In the genomic region with DNA sequence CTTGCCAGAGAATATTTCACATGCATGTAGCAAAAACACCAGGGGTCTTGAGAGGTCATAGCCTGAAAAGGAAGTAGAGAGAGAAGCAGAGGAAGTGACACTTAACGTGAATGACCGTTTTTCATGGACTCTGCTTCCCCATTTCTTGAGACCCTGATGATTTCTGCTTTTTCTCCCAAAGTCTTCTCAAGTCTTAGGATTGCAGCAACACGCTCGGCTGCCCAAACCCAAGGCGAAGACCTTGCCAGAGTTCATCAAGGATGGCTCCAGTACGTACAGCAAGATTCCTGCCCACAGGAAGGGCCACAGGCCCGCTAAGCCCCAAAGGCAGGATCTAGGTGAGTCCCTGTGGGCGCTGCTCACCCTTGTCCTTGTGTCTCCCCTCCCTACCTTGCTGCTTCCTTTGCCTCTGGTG, we compare ENCODE assay signal across 12 cellular contexts. TPM values are rescaled to one million over a fixed set of nuclear protein-coding genes. Genes with fewer than 3 reads are reported as not detected.
DNase-seq lines count a peak whose midpoint lies in the region; ATAC-seq and TF ChIP-seq lines count a peak whose summit lies in the region.
"Had no signal": no experiment of that assay in that cellular context is flagged by ENCODE, and none has a peak within 500 bp of the region (broad histone marks: within the 10 kb centered on the region; RNA-seq: fewer than 3 reads in every experiment).

No MANE protein-coding gene starts in this region.

- no peak for TF ChIP-seq CTCF in MCF 10A (IDR thresholded peaks at IDR 0.05; ENCODE audit: unreplicated experiment)

- peaks cover 37% of the 10 kb centered on the region for H3K4me1 ChIP-seq in CD4-positive, CD25-positive, alpha-beta regulatory T cell (ENCODE audit: control insufficient read depth, insufficient read depth, low read length, poor library complexity, severe bottlenecking)

- H3K27ac ChIP-seq in CD4-positive, CD25-positive, alpha-beta regulatory T cell (ENCODE audit: insufficient read depth, low read length, poor library complexity, severe bottlenecking), result no peak overlapping the region

- no peaks in the 10 kb centered on the region for H3K27me3 ChIP-seq in CD4-positive, CD25-positive, alpha-beta regulatory T cell (ENCODE audit: control insufficient read depth, insufficient read depth, low read length)

- CTCF ChIA-PET in MCF 10A (lab: Yijun Ruan, JAX), result no interaction called here

- POLR2A ChIA-PET in MCF 10A (lab: Yijun Ruan, JAX), result no interaction called here

- H3K36me3 ChIP-seq in CD4-positive, CD25-positive, alpha-beta regulatory T cell (ENCODE audit: control insufficient read depth, insufficient read depth, low read length), result peaks cover 66% of the 10 kb centered on the region

- H3K27me3 Mint-ChIP-seq in CD4-positive, CD25-positive, alpha-beta regulatory T cell, result no peaks in the 10 kb centered on the region
- H3K27me3 Mint-ChIP-seq in dendritic cell treated with granulocyte-macrophage colony-stimulating factor and Interleukin-4, amounts not matched to agents 40 ng/mL and 50 ng/mL, for 4 days, result no peaks in the 10 kb centered on the region
- H3K27me3 Mint-ChIP-seq in natural killer cell treated with Interleukin-12 subunit alpha and Interleukin-12 subunit beta and Interleukin-15 and Interleukin-18, amount 100 ng/mL, for 72 hours, result no peaks in the 10 kb centered on the region
- no peaks in the 10 kb centered on the region for H3K27me3 Mint-ChIP-seq in MCF 10A (ENCODE audit: insufficient read depth, unreplicated experiment)

- no peak for DNase-seq in CD4-positive, CD25-positive, alpha-beta regulatory T cell
- DNase-seq in NOMO-1 (lab: John Stamatoyannopoulos, UW; ENCODE audit: unreplicated experiment in 2 of 2) (peak; percentile 86 to 97), MCF 10A (ENCODE audit: unreplicated experiment) (no peak), SW480 (ENCODE audit: low spot score) (no peak)
- DNase-seq in natural killer cell treated with Interleukin-12 subunit alpha and Interleukin-12 subunit beta and Interleukin-15 and Interleukin-18, amount 100 ng/mL, for 72 hours (ENCODE audit: low spot score), result no peak
- DNase-seq: activated CD4-positive, alpha-beta T cell treated with anti-CD3 and anti-CD28 coated beads, Interleukin-2, amount 50 U/mL, for 4 hours; NCI-H1694 had no signal

- no TSS peak for BruUV-seq in MCF 10A (replicated peaks; lab: Mats Ljungman, UMichigan)

- no peaks in the 10 kb centered on the region for H3K9me3 ChIP-seq in CD4-positive, CD25-positive, alpha-beta regulatory T cell (ENCODE audit: control insufficient read depth in 2 of 2, low read length in 2 of 2)

- no peak overlapping the region for H3K4me3 ChIP-seq in CD4-positive, CD25-positive, alpha-beta regulatory T cell (ENCODE audit: low read depth, low read length)

- peaks cover 42% of the 10 kb centered on the region for H3K36me3 Mint-ChIP-seq in CD4-positive, CD25-positive, alpha-beta regulatory T cell
- peaks cover 99% of the 10 kb centered on the region for H3K36me3 Mint-ChIP-seq in dendritic cell treated with granulocyte-macrophage colony-stimulating factor and Interleukin-4, amounts not matched to agents 40 ng/mL and 50 ng/mL, for 4 days (ENCODE audit: low read depth)
- H3K36me3 Mint-ChIP-seq in natural killer cell treated with Interleukin-12 subunit alpha and Interleukin-12 subunit beta and Interleukin-15 and Interleukin-18, amount 100 ng/mL, for 72 hours, result peaks cover 23% of the 10 kb centered on the region
- peaks cover 11% of the 10 kb centered on the region for H3K36me3 Mint-ChIP-seq in MCF 10A (ENCODE audit: insufficient read depth, unreplicated experiment)

- no peak for ATAC-seq in CD4-positive, CD25-positive, alpha-beta regulatory T cell (ENCODE audit: low read depth in 2 of 2)
- ATAC-seq in natural killer cell treated with Interleukin-12 subunit alpha and Interleukin-12 subunit beta and Interleukin-15 and Interleukin-18, amount 100 ng/mL, for 72 hours, result no peak
- no peak for ATAC-seq in GM21619 (IDR thresholded peaks at IDR 0.05; ENCODE audit: unreplicated experiment)
- ATAC-seq in HG02973 (IDR thresholded peaks at IDR 0.05; ENCODE audit: unreplicated experiment), result no peak

- intact Hi-C loops in dendritic cell treated with granulocyte-macrophage colony-stimulating factor and Interleukin-4, amounts not matched to agents 40 ng/mL and 50 ng/mL, for 4 days (cut with micrococcal nuclease), result loop anchor here (2.0 kb wide), 1 partner anchor 22 kb away; no protein-coding TSS in a partner anchor
- intact Hi-C loops in MCF 10A (cut with micrococcal nuclease), result no loop called here

- H3K4me3 Mint-ChIP-seq in CD4-positive, CD25-positive, alpha-beta regulatory T cell, result peak overlapping the region in 1 of 4 donors; percentile 47
- peak overlapping the region; percentile 51 for H3K4me3 Mint-ChIP-seq in dendritic cell treated with granulocyte-macrophage colony-stimulating factor and Interleukin-4, amounts not matched to agents 40 ng/mL and 50 ng/mL, for 4 days
- H3K4me3 Mint-ChIP-seq in natural killer cell treated with Interleukin-12 subunit alpha and Interleukin-12 subunit beta and Interleukin-15 and Interleukin-18, amount 100 ng/mL, for 72 hours, result peak overlapping the region; percentile 89
- no peak overlapping the region for H3K4me3 Mint-ChIP-seq in MCF 10A (ENCODE audit: unreplicated experiment)
- H3K4me3 Mint-ChIP-seq: mesothelial cell of epicardium had no signal

- H3K27ac Mint-ChIP-seq in CD4-positive, CD25-positive, alpha-beta regulatory T cell, result peak overlapping the region; percentile 46 to 96 (median 91)
- H3K27ac Mint-ChIP-seq in dendritic cell treated with granulocyte-macrophage colony-stimulating factor and Interleukin-4, amounts not matched to agents 40 ng/mL and 50 ng/mL, for 4 days, result peak overlapping the region; percentile 95
- H3K27ac Mint-ChIP-seq in natural killer cell treated with Interleukin-12 subunit alpha and Interleukin-12 subunit beta and Interleukin-15 and Interleukin-18, amount 100 ng/mL, for 72 hours, result peak overlapping the region; percentile 95 to 97
- no peak overlapping the region for H3K27ac Mint-ChIP-seq in MCF 10A (ENCODE audit: low read depth, unreplicated experiment)
- H3K27ac Mint-ChIP-seq: mesothelial cell of epicardium had no signal

- peaks cover 0 to 2% (median 0%) of the 10 kb centered on the region in 7 donors for H3K9me3 Mint-ChIP-seq in CD4-positive, CD25-positive, alpha-beta regulatory T cell
- no peaks in the 10 kb centered on the region for H3K9me3 Mint-ChIP-seq in dendritic cell treated with granulocyte-macrophage colony-stimulating factor and Interleukin-4, amounts not matched to agents 40 ng/mL and 50 ng/mL, for 4 days
- no peaks in the 10 kb centered on the region for H3K9me3 Mint-ChIP-seq in natural killer cell treated with Interleukin-12 subunit alpha and Interleukin-12 subunit beta and Interleukin-15 and Interleukin-18, amount 100 ng/mL, for 72 hours
- no peaks in the 10 kb centered on the region for H3K9me3 Mint-ChIP-seq in MCF 10A (ENCODE audit: unreplicated experiment)
- H3K9me3 Mint-ChIP-seq: mesothelial cell of epicardium had no signal

- peaks cover 6 to 64% (median 32%) of the 10 kb centered on the region in 4 donors for H3K4me1 Mint-ChIP-seq in CD4-positive, CD25-positive, alpha-beta regulatory T cell
- peaks cover 79% of the 10 kb centered on the region for H3K4me1 Mint-ChIP-seq in dendritic cell treated with granulocyte-macrophage colony-stimulating factor and Interleukin-4, amounts not matched to agents 40 ng/mL and 50 ng/mL, for 4 days (ENCODE audit: low read depth)
- peaks cover 57 to 60% of the 10 kb centered on the region in 2 donors for H3K4me1 Mint-ChIP-seq in natural killer cell treated with Interleukin-12 subunit alpha and Interleukin-12 subunit beta and Interleukin-15 and Interleukin-18, amount 100 ng/mL, for 72 hours (ENCODE audit: low read depth in 2 of 2)
- no peaks in the 10 kb centered on the region for H3K4me1 Mint-ChIP-seq in MCF 10A (ENCODE audit: insufficient read depth, unreplicated experiment)
- H3K4me1 Mint-ChIP-seq: mesothelial cell of epicardium had no signal

RNA-seq across cellular contexts. Expression of a gene that starts 12.8 kb away (rescaled TPM):
- total RNA-seq in CD4-positive, CD25-positive, alpha-beta regulatory T cell, result 57.1 TPM
- polyA plus RNA-seq in CD4-positive, CD25-positive, alpha-beta regulatory T cell, result 10 to 100 TPM; 37.9 to 69.9 (median 60.5) TPM
- total RNA-seq in natural killer cell treated with Interleukin-12 subunit alpha and Interleukin-12 subunit beta and Interleukin-15 and Interleukin-18, amount 100 ng/mL, for 72 hours, result 10 to 100 TPM; 38.4 to 51.9 TPM
- 1.5 and 1.7 TPM in 2 replicates for total RNA-seq in MCF 10A (2022)

RNA-seq across cellular contexts. Expression of a gene that starts 29.3 kb away (rescaled TPM):
- total RNA-seq in CD4-positive, CD25-positive, alpha-beta regulatory T cell, result 36.6 TPM
- polyA plus RNA-seq in CD4-positive, CD25-positive, alpha-beta regulatory T cell, result 100 to 1,000 TPM; 199 to 237 (median 206) TPM
- 10 to 100 TPM; 54.7 to 79.8 TPM for total RNA-seq in natural killer cell treated with Interleukin-12 subunit alpha and Interleukin-12 subunit beta and Interleukin-15 and Interleukin-18, amount 100 ng/mL, for 72 hours
- 22.3 and 25.7 TPM in 2 replicates for total RNA-seq in MCF 10A (2022)

RNA-seq across cellular contexts. Expression of a gene that starts 49.7 kb away (rescaled TPM):
- total RNA-seq in CD4-positive, CD25-positive, alpha-beta regulatory T cell, result 0.32 TPM
- polyA plus RNA-seq in CD4-positive, CD25-positive, alpha-beta regulatory T cell, result under 1 TPM in 2 of 4 donors, not detected in 2; 0.24 to 0.50 TPM
- under 1 TPM; 0.33 to 0.95 TPM for total RNA-seq in natural killer cell treated with Interleukin-12 subunit alpha and Interleukin-12 subunit beta and Interleukin-15 and Interleukin-18, amount 100 ng/mL, for 72 hours
- 2.6 and 4.0 TPM in 2 replicates for total RNA-seq in MCF 10A (2022)
- total RNA-seq: fibroblast of villous mesenchyme had no signal

RNA-seq across cellular contexts. Expression of a gene that starts 54.5 kb away (rescaled TPM):
- total RNA-seq in CD4-positive, CD25-positive, alpha-beta regulatory T cell, result 23.3 TPM
- 10 to 100 TPM; 40.9 to 45.5 (median 42.3) TPM for polyA plus RNA-seq in CD4-positive, CD25-positive, alpha-beta regulatory T cell
- 10 to 100 TPM; 65.1 to 69.7 TPM for total RNA-seq in natural killer cell treated with Interleukin-12 subunit alpha and Interleukin-12 subunit beta and Interleukin-15 and Interleukin-18, amount 100 ng/mL, for 72 hours
- 48.6 and 51.1 TPM in 2 replicates for total RNA-seq in MCF 10A (2022)

Comparison
In these comparisons a context has a peak if more than half of its experiments do, and no peak if none do; other contexts are left out.
1. DNase-seq: peak in NOMO-1 (2 of 2); none in CD4-positive, CD25-positive, alpha-beta regulatory T cell (0 of 3), natural killer cell treated with Interleukin-12 subunit alpha and Interleukin-12 subunit beta and Interleukin-15 and Interleukin-18, amount 100 ng/mL, for 72 hours (single experiment), MCF 10A (single experiment) and SW480 (single experiment).
2. RNA of a gene that starts 12.8 kb away (total RNA-seq): 57.1 TPM in CD4-positive, CD25-positive, alpha-beta regulatory T cell (single experiment) and 38.4 to 51.9 TPM in natural killer cell treated with Interleukin-12 subunit alpha and Interleukin-12 subunit beta and Interleukin-15 and Interleukin-18, amount 100 ng/mL, for 72 hours; 1.5 to 1.7 TPM in MCF 10A; every median in the first group is over 10 times any median in the second.